In the genomic region with DNA sequence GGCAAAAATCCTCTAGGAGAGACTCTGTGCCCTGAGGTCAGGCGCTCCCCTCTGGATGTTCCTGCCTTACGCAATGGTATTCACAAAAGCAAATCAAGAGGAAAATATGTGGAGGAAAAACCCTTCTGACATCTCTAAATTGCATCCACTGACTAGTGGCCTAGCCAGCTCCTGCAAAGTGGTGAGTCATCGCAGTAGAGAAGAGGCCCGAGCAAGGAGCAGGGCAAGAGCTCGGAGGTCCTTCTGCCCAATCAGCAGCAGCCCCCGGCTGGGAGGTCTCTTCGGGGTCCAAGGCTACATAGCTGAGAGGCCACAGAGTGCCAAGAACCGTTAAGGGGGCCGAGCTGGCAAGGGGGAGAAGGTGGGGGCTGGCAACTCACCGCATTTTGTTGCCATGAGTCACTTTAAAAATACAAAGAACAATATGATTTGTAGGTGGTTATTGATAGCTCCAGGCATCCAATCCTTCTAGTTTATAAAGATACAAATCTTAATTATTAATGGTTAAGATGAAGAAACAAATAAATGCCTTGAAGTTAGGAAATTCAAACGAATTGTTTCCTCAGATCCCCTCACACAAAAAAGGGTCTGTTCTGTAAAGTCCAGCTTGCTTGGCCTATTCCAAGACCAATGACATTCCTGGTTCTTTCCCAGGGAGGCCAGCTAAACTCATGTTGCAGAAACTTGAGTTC, we compare ENCODE assay signal across 8 cellular contexts.
DNase-seq lines count a peak whose midpoint lies in the region; ATAC-seq and TF ChIP-seq lines count a peak whose summit lies in the region.

No MANE protein-coding gene starts in this region.

- TF ChIP-seq CTCF in brain (conservative IDR thresholded peaks at IDR 0.05) (no peak), suprapubic skin (IDR thresholded peaks at IDR 0.05) (no peak)

- TF ChIP-seq POLR2A in suprapubic skin (IDR thresholded peaks at IDR 0.05), result no peak

- peaks cover 0 to 3% (median 3%) of the 10 kb centered on the region in 5 experiments for H3K9me3 Mint-ChIP-seq in brain
- H3K9me3 Mint-ChIP-seq in activated T-cell treated with anti-CD3 and anti-CD28 coated beads, Interleukin-2, amount 50 U/mL, for 24 hours, result no peaks in the 10 kb centered on the region

- no peak for ATAC-seq in HG02678 (IDR thresholded peaks at IDR 0.05; ENCODE audit: unreplicated experiment)

- H3K27ac ChIP-seq in suprapubic skin, result peak overlapping the region; percentile 73

- 18% methylated on average over 11 of the region's 11 CpGs for WGBS in suprapubic skin

- no peak overlapping the region for H3K4me3 Mint-ChIP-seq in brain
- no peak overlapping the region for H3K4me3 Mint-ChIP-seq in activated T-cell treated with anti-CD3 and anti-CD28 coated beads, Interleukin-2, amount 50 U/mL, for 24 hours

- peaks cover 47% of the 10 kb centered on the region for H3K4me1 Mint-ChIP-seq in brain
- no peaks in the 10 kb centered on the region for H3K4me1 Mint-ChIP-seq in activated T-cell treated with anti-CD3 and anti-CD28 coated beads, Interleukin-2, amount 50 U/mL, for 24 hours (ENCODE audit: low read depth)

- H3K9me3 ChIP-seq in suprapubic skin, result no peaks in the 10 kb centered on the region

- no peak for TF ChIP-seq EP300 in suprapubic skin (IDR thresholded peaks at IDR 0.05)

- no peak overlapping the region for H3K4me3 ChIP-seq in suprapubic skin

- no peaks in the 10 kb centered on the region for H3K36me3 ChIP-seq in suprapubic skin

- DNase-seq in HPDE6-E6E7 (ENCODE audit: extremely low spot score) (peak; percentile 75), kidney glomerular epithelial cell (lab: John Stamatoyannopoulos, UW) (peak; percentile 100), suprapubic skin (ENCODE audit: low spot score in 2 of 2) (peak in 1 of 2 donors; percentile 75)
- DNase-seq in activated T-cell treated with anti-CD3 and anti-CD28 coated beads, Interleukin-2, amount 50 U/mL, for 24 hours, result no peak
- DNase-seq in stimulated activated CD4-positive, alpha-beta T cell treated with anti-CD3 and anti-CD28 coated beads, Interleukin-2, amount 100 ng/mL, for 24 hours, result no peak
- no peak for DNase-seq in stimulated activated naive CD4-positive, alpha-beta T cell (lab: John Stamatoyannopoulos, UW)

- no peaks in the 10 kb centered on the region for H3K27me3 ChIP-seq in suprapubic skin

- peaks cover under 1% of the 10 kb centered on the region for H3K27me3 Mint-ChIP-seq in brain
- H3K27me3 Mint-ChIP-seq in activated T-cell treated with anti-CD3 and anti-CD28 coated beads, Interleukin-2, amount 50 U/mL, for 24 hours, result no peaks in the 10 kb centered on the region

- H3K4me1 ChIP-seq in suprapubic skin, result peaks cover 12% of the 10 kb centered on the region

- peak overlapping the region; percentile 33 to 96 (median 77) for H3K27ac Mint-ChIP-seq in brain
- no peak overlapping the region for H3K27ac Mint-ChIP-seq in activated T-cell treated with anti-CD3 and anti-CD28 coated beads, Interleukin-2, amount 50 U/mL, for 24 hours

- H3K36me3 Mint-ChIP-seq in brain, result no peaks in the 10 kb centered on the region
- no peaks in the 10 kb centered on the region for H3K36me3 Mint-ChIP-seq in activated T-cell treated with anti-CD3 and anti-CD28 coated beads, Interleukin-2, amount 50 U/mL, for 24 hours (ENCODE audit: low read depth)

Comparison
In these comparisons a context has a peak if more than half of its experiments do, and no peak if none do; other contexts are left out.
1. DNase-seq: peak in HPDE6-E6E7 (single experiment) and kidney glomerular epithelial cell (single experiment); none in activated T-cell treated with anti-CD3 and anti-CD28 coated beads, Interleukin-2, amount 50 U/mL, for 24 hours (single experiment), stimulated activated CD4-positive, alpha-beta T cell treated with anti-CD3 and anti-CD28 coated beads, Interleukin-2, amount 100 ng/mL, for 24 hours (0 of 2) and stimulated activated naive CD4-positive, alpha-beta T cell (0 of 6).